In genomic region chr2:54570925-54571694, GRCh38 we compare ENCODE assay signal across 1 cellular context.
A peak's percentile ranks its signal among the peaks of the same experiment; 100 is the strongest.
TF ChIP-seq lines count a peak whose summit lies in the region.

No MANE protein-coding gene starts in this region.

TF ChIP-seq in HepG2, 621 proteins besides CTCF, POLR2A, EP300 and RAD21 (continued from another document and continues in another):
- 0 out of 2 replicates have a peak, but pooled peaks have one; percentile 29 for TF ChIP-seq AHDC1 (CRISPR knock-in tag; IDR thresholded peaks at IDR 0.05; ENCODE audit: borderline replicate concordance)
- TF ChIP-seq, protein P1, sequence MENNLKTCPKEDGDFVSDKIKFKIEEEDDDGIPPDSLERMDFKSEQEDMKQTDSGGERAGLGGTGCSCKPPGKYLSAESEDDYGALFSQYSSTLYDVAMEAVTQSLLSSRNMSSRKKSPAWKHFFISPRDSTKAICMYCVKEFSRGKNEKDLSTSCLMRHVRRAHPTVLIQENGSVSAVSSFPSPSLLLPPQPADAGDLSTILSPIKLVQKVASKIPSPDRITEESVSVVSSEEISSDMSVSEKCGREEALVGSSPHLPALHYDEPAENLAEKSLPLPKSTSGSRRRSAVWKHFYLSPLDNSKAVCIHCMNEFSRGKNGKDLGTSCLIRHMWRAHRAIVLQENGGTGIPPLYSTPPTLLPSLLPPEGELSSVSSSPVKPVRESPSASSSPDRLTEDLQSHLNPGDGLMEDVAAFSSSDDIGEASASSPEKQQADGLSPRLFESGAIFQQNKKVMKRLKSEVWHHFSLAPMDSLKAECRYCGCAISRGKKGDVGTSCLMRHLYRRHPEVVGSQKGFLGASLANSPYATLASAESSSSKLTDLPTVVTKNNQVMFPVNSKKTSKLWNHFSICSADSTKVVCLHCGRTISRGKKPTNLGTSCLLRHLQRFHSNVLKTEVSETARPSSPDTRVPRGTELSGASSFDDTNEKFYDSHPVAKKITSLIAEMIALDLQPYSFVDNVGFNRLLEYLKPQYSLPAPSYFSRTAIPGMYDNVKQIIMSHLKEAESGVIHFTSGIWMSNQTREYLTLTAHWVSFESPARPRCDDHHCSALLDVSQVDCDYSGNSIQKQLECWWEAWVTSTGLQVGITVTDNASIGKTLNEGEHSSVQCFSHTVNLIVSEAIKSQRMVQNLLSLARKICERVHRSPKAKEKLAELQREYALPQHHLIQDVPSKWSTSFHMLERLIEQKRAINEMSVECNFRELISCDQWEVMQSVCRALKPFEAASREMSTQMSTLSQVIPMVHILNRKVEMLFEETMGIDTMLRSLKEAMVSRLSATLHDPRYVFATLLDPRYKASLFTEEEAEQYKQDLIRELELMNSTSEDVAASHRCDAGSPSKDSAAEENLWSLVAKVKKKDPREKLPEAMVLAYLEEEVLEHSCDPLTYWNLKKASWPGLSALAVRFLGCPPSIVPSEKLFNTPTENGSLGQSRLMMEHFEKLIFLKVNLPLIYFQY (CRISPR knock-in tag; IDR thresholded peaks at IDR 0.05; ENCODE audit: borderline replicate concordance): no peak
- TF ChIP-seq NR2F2 (IDR thresholded peaks at IDR 0.05; ENCODE audit: borderline replicate concordance, low read depth): no peak
- 0 out of 2 replicates have a peak, but pooled peaks have one; percentile 41 for TF ChIP-seq TGIF2 (CRISPR knock-in tag; IDR thresholded peaks at IDR 0.05)
- TF ChIP-seq ZNF550 (CRISPR knock-in tag; IDR thresholded peaks at IDR 0.05; ENCODE audit: borderline replicate concordance): no peak
- no peak for TF ChIP-seq ERF (CRISPR knock-in tag; IDR thresholded peaks at IDR 0.05)
- no peak for TF ChIP-seq MYNN (CRISPR knock-in tag; IDR thresholded peaks at IDR 0.05; ENCODE audit: low read depth)
- peak; percentile 40; the same call in 1 of the 2 replicates for TF ChIP-seq ARID4A (CRISPR knock-in tag; IDR thresholded peaks at IDR 0.05; ENCODE audit: borderline replicate concordance)
- TF ChIP-seq, protein P2, sequence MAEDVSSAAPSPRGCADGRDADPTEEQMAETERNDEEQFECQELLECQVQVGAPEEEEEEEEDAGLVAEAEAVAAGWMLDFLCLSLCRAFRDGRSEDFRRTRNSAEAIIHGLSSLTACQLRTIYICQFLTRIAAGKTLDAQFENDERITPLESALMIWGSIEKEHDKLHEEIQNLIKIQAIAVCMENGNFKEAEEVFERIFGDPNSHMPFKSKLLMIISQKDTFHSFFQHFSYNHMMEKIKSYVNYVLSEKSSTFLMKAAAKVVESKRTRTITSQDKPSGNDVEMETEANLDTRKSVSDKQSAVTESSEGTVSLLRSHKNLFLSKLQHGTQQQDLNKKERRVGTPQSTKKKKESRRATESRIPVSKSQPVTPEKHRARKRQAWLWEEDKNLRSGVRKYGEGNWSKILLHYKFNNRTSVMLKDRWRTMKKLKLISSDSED (CRISPR knock-in tag; IDR thresholded peaks at IDR 0.05): no peak
- TF ChIP-seq, protein P3, sequence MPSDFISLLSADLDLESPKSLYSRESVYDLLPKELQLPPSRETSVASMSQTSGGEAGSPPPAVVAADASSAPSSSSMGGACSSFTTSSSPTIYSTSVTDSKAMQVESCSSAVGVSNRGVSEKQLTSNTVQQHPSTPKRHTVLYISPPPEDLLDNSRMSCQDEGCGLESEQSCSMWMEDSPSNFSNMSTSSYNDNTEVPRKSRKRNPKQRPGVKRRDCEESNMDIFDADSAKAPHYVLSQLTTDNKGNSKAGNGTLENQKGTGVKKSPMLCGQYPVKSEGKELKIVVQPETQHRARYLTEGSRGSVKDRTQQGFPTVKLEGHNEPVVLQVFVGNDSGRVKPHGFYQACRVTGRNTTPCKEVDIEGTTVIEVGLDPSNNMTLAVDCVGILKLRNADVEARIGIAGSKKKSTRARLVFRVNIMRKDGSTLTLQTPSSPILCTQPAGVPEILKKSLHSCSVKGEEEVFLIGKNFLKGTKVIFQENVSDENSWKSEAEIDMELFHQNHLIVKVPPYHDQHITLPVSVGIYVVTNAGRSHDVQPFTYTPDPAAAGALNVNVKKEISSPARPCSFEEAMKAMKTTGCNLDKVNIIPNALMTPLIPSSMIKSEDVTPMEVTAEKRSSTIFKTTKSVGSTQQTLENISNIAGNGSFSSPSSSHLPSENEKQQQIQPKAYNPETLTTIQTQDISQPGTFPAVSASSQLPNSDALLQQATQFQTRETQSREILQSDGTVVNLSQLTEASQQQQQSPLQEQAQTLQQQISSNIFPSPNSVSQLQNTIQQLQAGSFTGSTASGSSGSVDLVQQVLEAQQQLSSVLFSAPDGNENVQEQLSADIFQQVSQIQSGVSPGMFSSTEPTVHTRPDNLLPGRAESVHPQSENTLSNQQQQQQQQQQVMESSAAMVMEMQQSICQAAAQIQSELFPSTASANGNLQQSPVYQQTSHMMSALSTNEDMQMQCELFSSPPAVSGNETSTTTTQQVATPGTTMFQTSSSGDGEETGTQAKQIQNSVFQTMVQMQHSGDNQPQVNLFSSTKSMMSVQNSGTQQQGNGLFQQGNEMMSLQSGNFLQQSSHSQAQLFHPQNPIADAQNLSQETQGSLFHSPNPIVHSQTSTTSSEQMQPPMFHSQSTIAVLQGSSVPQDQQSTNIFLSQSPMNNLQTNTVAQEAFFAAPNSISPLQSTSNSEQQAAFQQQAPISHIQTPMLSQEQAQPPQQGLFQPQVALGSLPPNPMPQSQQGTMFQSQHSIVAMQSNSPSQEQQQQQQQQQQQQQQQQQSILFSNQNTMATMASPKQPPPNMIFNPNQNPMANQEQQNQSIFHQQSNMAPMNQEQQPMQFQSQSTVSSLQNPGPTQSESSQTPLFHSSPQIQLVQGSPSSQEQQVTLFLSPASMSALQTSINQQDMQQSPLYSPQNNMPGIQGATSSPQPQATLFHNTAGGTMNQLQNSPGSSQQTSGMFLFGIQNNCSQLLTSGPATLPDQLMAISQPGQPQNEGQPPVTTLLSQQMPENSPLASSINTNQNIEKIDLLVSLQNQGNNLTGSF (CRISPR knock-in tag; IDR thresholded peaks at IDR 0.05): no peak
- peak; percentile 59; the same call in 1 of the 2 replicates for TF ChIP-seq ZNF792 (CRISPR knock-in tag; IDR thresholded peaks at IDR 0.05)
- TF ChIP-seq LCORL (IDR thresholded peaks at IDR 0.05): no peak
- TF ChIP-seq LCORL (CRISPR knock-in tag; IDR thresholded peaks at IDR 0.05): no peak
- no peak for TF ChIP-seq ZBTB37 (CRISPR knock-in tag; IDR thresholded peaks at IDR 0.05)
- TF ChIP-seq BATF2 (CRISPR knock-in tag; IDR thresholded peaks at IDR 0.05): no peak
- TF ChIP-seq FOXK1 (CRISPR knock-in tag; IDR thresholded peaks at IDR 0.05; ENCODE audit: borderline replicate concordance, low read depth): peak; percentile 31; the same call in 1 of the 2 replicates
- no peak for TF ChIP-seq ZNF256 (CRISPR knock-in tag; conservative IDR thresholded peaks at IDR 0.05)
- TF ChIP-seq CAMTA2 (CRISPR knock-in tag; IDR thresholded peaks at IDR 0.05; ENCODE audit: borderline replicate concordance): no peak
- TF ChIP-seq MXI1 (IDR thresholded peaks at IDR 0.05; ENCODE audit: borderline replicate concordance, low read depth, low read length): no peak
- TF ChIP-seq SUZ12 (IDR thresholded peaks at IDR 0.05; ENCODE audit: low read depth, low read length): no peak
- TF ChIP-seq RBM22 (optimal IDR thresholded peaks at IDR 0.05; ENCODE audit: low read length): peak; percentile 91
- no peak for TF ChIP-seq RARG (CRISPR knock-in tag; IDR thresholded peaks at IDR 0.05; ENCODE audit: low read depth)
- peak; percentile 30 for TF ChIP-seq THAP11 (CRISPR knock-in tag; IDR thresholded peaks at IDR 0.05)
- TF ChIP-seq HMG20B (CRISPR knock-in tag; conservative IDR thresholded peaks at IDR 0.05): no peak
- no peak for TF ChIP-seq NR2F1 (CRISPR knock-in tag; IDR thresholded peaks at IDR 0.05)
- TF ChIP-seq ELF3 (CRISPR knock-in tag; IDR thresholded peaks at IDR 0.05): no peak
